25 cellular contexts compared by ENCODE assay signal in genomic region chr1:226217273-226217672, GRCh38. TPM values are rescaled to one million over a fixed set of nuclear protein-coding genes. Genes with fewer than 3 reads are reported as not detected.
DNase-seq lines count a peak whose midpoint lies in the region; TF ChIP-seq lines count a peak whose summit lies in the region.
"Had no signal": no experiment of that assay in that cellular context is flagged by ENCODE, and none has a peak within 500 bp of the region (broad histone marks: within the 10 kb centered on the region; RNA-seq: fewer than 3 reads in every experiment).

No MANE protein-coding gene starts in this region.

- no peak overlapping the region for H3K27ac ChIP-seq in brain microvascular endothelial cell
- H3K27ac ChIP-seq: A549, VCaP had no signal

- H3K4me3 ChIP-seq in brain microvascular endothelial cell (ENCODE audit: low read depth, low read length) (no peak overlapping the region), fibroblast of villous mesenchyme (ENCODE audit: low read depth, low read length) (no peak overlapping the region), skeletal muscle cell (ENCODE audit: low read depth, low read length) (no peak overlapping the region)
- H3K4me3 ChIP-seq: A549, HAP-1 had no signal

- peak; percentile 26 for DNase-seq in activated CD8-positive, alpha-beta memory T cell treated with anti-CD3 and anti-CD28 coated beads, Interleukin-2, amount 50 U/mL, for 48 hours
- DNase-seq in activated CD8-positive, alpha-beta memory T cell treated with anti-CD3 and anti-CD28 coated beads for 24 hours: no peak
- DNase-seq in brain microvascular endothelial cell (peak; percentile 5), fibroblast of villous mesenchyme (ENCODE audit: low read depth) (peak; percentile 8), skeletal muscle cell (ENCODE audit: low read depth) (peak; percentile 20), NCI-H524 treated with DMSO at 0.1 percent for 48 hours (lab: John Stamatoyannopoulos, UW) (no peak), SIG-M5 (lab: John Stamatoyannopoulos, UW) (no peak), NCI-H748 (lab: John Stamatoyannopoulos, UW; ENCODE audit: unreplicated experiment) (no peak)
- DNase-seq: activated CD4-positive, alpha-beta T cell treated with anti-CD3 and anti-CD28 coated beads, Interleukin-2, amount 10 ng/mL, durations not matched to agents 24 days and 14 days; activated naive CD8-positive, alpha-beta T cell treated with anti-CD3 and anti-CD28 coated beads, Interleukin-2, amount 10 ng/mL, durations not matched to agents 7 days and 5 days; DMS79 treated with DMSO at 0.1 percent for 48 hours; effector memory CD8-positive, alpha-beta T cell; head of caudate nucleus; left cardiac atrium; NCI-H1092; NCI-H1930; NCI-H345; NCI-H82; small intestine had no signal

- in situ Hi-C loops in brain microvascular endothelial cell (cut with HindIII; ENCODE audit: low pct_ligation_motif_present, low sequenced_read_pairs): no loop called here

- TF ChIP-seq CTCF in brain microvascular endothelial cell (IDR thresholded peaks at IDR 0.05; ENCODE audit: low read depth, low read length, missing control alignments) (no peak), fibroblast of villous mesenchyme (IDR thresholded peaks at IDR 0.05; ENCODE audit: insufficient read depth, low read depth, low read length) (no peak)

- no peaks in the 10 kb centered on the region for H3K27me3 ChIP-seq in brain microvascular endothelial cell (replicated peaks)

- H3K36me3 ChIP-seq in brain microvascular endothelial cell (replicated peaks): no peaks in the 10 kb centered on the region
- H3K36me3 ChIP-seq: HAP-1 had no signal

RNA-seq across cellular contexts. Expression of gene MIXL1, which starts 6.2 kb away (rescaled TPM):
- total RNA-seq in fibroblast of villous mesenchyme: 0.43 TPM in 1 of 2 replicates, not detected in the other
- total RNA-seq: activated CD4-positive, alpha-beta T cell treated with anti-CD3 and anti-CD28 coated beads, Interleukin-2, amount 10 ng/mL, durations not matched to agents 24 days and 14 days; activated naive CD8-positive, alpha-beta T cell treated with anti-CD3 and anti-CD28 coated beads, Interleukin-2, amount 10 ng/mL, durations not matched to agents 7 days and 5 days; activated T-helper 2 cell treated with anti-CD3 and anti-CD28 coated beads, Interferon-gamma antibody, Interleukin-2, Interleukin-4, amounts not matched to agents 10 μg/mL and 5 μg/mL and 100 μg/mL, durations not matched to agents 14 hours and 24 hours and 36 hours; esophagus mucosa; left cardiac atrium; myocyte had no signal

RNA-seq across cellular contexts. Expression of gene ACBD3, which starts 30.7 kb away (rescaled TPM):
- 62.2 and 95.4 TPM in 2 replicates for total RNA-seq in fibroblast of villous mesenchyme

Comparison
In these comparisons a context has a peak if more than half of its experiments do, and no peak if none do; other contexts are left out.
1. DNase-seq: peak in activated CD8-positive, alpha-beta memory T cell treated with anti-CD3 and anti-CD28 coated beads, Interleukin-2, amount 50 U/mL, for 48 hours (single experiment), brain microvascular endothelial cell (single experiment), fibroblast of villous mesenchyme (single experiment) and skeletal muscle cell (single experiment); none in activated CD8-positive, alpha-beta memory T cell treated with anti-CD3 and anti-CD28 coated beads for 24 hours (single experiment), NCI-H524 treated with DMSO at 0.1 percent for 48 hours (single experiment), SIG-M5 (single experiment) and NCI-H748 (single experiment).